ENCODE assay signal across 9 cellular contexts in genomic region chr18:13530879-13531387, GRCh38.
A peak's percentile ranks its signal among the peaks of the same experiment; 100 is the strongest.
DNase-seq lines count a peak whose midpoint lies in the region; ATAC-seq and TF ChIP-seq lines count a peak whose summit lies in the region.
"Had no signal": no experiment of that assay in that cellular context is flagged by ENCODE, and none has a peak within 500 bp of the region (broad histone marks: within the 10 kb centered on the region; RNA-seq: fewer than 3 reads in every experiment).

No MANE protein-coding gene starts in this region.

- peaks cover 0 to 3% (median under 1%) of the 10 kb centered on the region in 4 donors for H3K4me1 ChIP-seq in right lobe of liver
- peaks cover 0 to 5% (median 2%) of the 10 kb centered on the region in 4 donors for H3K4me1 ChIP-seq in tibial nerve

- TF ChIP-seq POLR2A in right lobe of liver (IDR thresholded peaks at IDR 0.05) (no peak), tibial nerve (IDR thresholded peaks at IDR 0.05) (no peak)

- peaks cover 4% of the 10 kb centered on the region for H3K4me1 Mint-ChIP-seq in activated CD8-positive, alpha-beta memory T cell treated with anti-CD3 and anti-CD28 coated beads, Interleukin-2, amount 10 ng/mL, durations not matched to agents 7 days and 5 days

- no peaks in the 10 kb centered on the region for H3K27me3 Mint-ChIP-seq in activated CD8-positive, alpha-beta memory T cell treated with anti-CD3 and anti-CD28 coated beads, Interleukin-2, amount 10 ng/mL, durations not matched to agents 7 days and 5 days

- no peak for ATAC-seq in activated CD8-positive, alpha-beta memory T cell treated with anti-CD3 and anti-CD28 coated beads, Interleukin-2, amount 10 ng/mL, durations not matched to agents 7 days and 5 days
- ATAC-seq in right lobe of liver (peak; percentile 85 to 94 (median 88)), GM19035 (IDR thresholded peaks at IDR 0.05; ENCODE audit: unreplicated experiment) (no peak), HG03175 (IDR thresholded peaks at IDR 0.05; ENCODE audit: unreplicated experiment) (no peak)

- H3K36me3 ChIP-seq in right lobe of liver (no peaks in the 10 kb centered on the region), tibial nerve (no peaks in the 10 kb centered on the region)

- peak in 1 of 2 donors; percentile 51 for TF ChIP-seq EP300 in tibial nerve (IDR thresholded peaks at IDR 0.05)

- intact Hi-C loops in right lobe of liver (cut with DNase I): no loop called here

- H3K4me3 ChIP-seq in right lobe of liver (no peak overlapping the region), tibial nerve (no peak overlapping the region)

- DNase-seq in activated CD8-positive, alpha-beta memory T cell treated with anti-CD3 and anti-CD28 coated beads, Interleukin-2, amount 10 ng/mL, durations not matched to agents 7 days and 5 days: peak; percentile 43
- no peak for DNase-seq in activated CD8-positive, alpha-beta memory T cell treated with anti-CD3 and anti-CD28 coated beads, Interleukin-2, amount 50 U/mL, for 4 hours
- peak; percentile 11 for DNase-seq in NCI-H226
- DNase-seq in cerebellar cortex (ENCODE audit: low spot score): peak; percentile 61
- peak in 2 of 3 donors; percentile 61 to 62 for DNase-seq in right lobe of liver
- peak; percentile 52 to 73 for DNase-seq in tibial nerve (ENCODE audit: low spot score in 2 of 2)
- DNase-seq: activated T-cell treated with anti-CD3 and anti-CD28 coated beads, Interleukin-2, amount 50 U/mL, for 72 hours had no signal

- H3K4me3 Mint-ChIP-seq in activated CD8-positive, alpha-beta memory T cell treated with anti-CD3 and anti-CD28 coated beads, Interleukin-2, amount 10 ng/mL, durations not matched to agents 7 days and 5 days: no peak overlapping the region
- H3K4me3 Mint-ChIP-seq: activated T-cell treated with anti-CD3 and anti-CD28 coated beads, Interleukin-2, amount 50 U/mL, for 72 hours had no signal

- 67% methylated on average over 5 of the region's 7 CpGs for WGBS in right lobe of liver (ENCODE audit: insufficient coverage, low coverage, low lambda C conversion rate, missing lambda C conversion rate)
- 68 to 70% methylated on average over 7 of the region's 7 CpGs for WGBS in tibial nerve, 2 donors

- TF ChIP-seq CTCF in right lobe of liver (IDR thresholded peaks at IDR 0.05) (peak; percentile 53 to 61 (median 54)), tibial nerve (IDR thresholded peaks at IDR 0.05) (peak; percentile 27 to 51 (median 43))

- H3K9me3 Mint-ChIP-seq in activated CD8-positive, alpha-beta memory T cell treated with anti-CD3 and anti-CD28 coated beads, Interleukin-2, amount 10 ng/mL, durations not matched to agents 7 days and 5 days (ENCODE audit: low read depth): no peaks in the 10 kb centered on the region
- H3K9me3 Mint-ChIP-seq: activated T-cell treated with anti-CD3 and anti-CD28 coated beads, Interleukin-2, amount 50 U/mL, for 72 hours had no signal

- H3K27me3 ChIP-seq in right lobe of liver: no peaks in the 10 kb centered on the region
- no peaks in the 10 kb centered on the region for H3K27me3 ChIP-seq in tibial nerve

- H3K27ac ChIP-seq in right lobe of liver: no peak overlapping the region
- H3K27ac ChIP-seq in tibial nerve: peak overlapping the region in 3 of 4 donors; percentile 8 to 61 (median 50)

- H3K27ac Mint-ChIP-seq in activated CD8-positive, alpha-beta memory T cell treated with anti-CD3 and anti-CD28 coated beads, Interleukin-2, amount 10 ng/mL, durations not matched to agents 7 days and 5 days: no peak overlapping the region
- H3K27ac Mint-ChIP-seq: activated T-cell treated with anti-CD3 and anti-CD28 coated beads, Interleukin-2, amount 50 U/mL, for 72 hours had no signal

- H3K36me3 Mint-ChIP-seq in activated CD8-positive, alpha-beta memory T cell treated with anti-CD3 and anti-CD28 coated beads, Interleukin-2, amount 10 ng/mL, durations not matched to agents 7 days and 5 days: no peaks in the 10 kb centered on the region

- H3K9me3 ChIP-seq in right lobe of liver (no peaks in the 10 kb centered on the region), tibial nerve (no peaks in the 10 kb centered on the region)

- CTCF ChIA-PET in activated CD8-positive, alpha-beta memory T cell treated with anti-CD3 and anti-CD28 coated beads, Interleukin-2, amount 10 ng/mL, durations not matched to agents 7 days and 5 days (lab: Charles Lee): no interaction called here

Comparison
In these comparisons a context has a peak if more than half of its experiments do, and no peak if none do; other contexts are left out.
1. ATAC-seq: peak in right lobe of liver (4 of 4); none in activated CD8-positive, alpha-beta memory T cell treated with anti-CD3 and anti-CD28 coated beads, Interleukin-2, amount 10 ng/mL, durations not matched to agents 7 days and 5 days (single experiment), GM19035 (single experiment) and HG03175 (single experiment).
2. H3K27ac ChIP-seq: peak in tibial nerve (3 of 4); none in right lobe of liver (0 of 3).